9 cellular contexts compared by ENCODE assay signal in genomic region chr13:38417727-38418126, GRCh38.
DNase-seq lines count a peak whose midpoint lies in the region; ATAC-seq lines count a peak whose summit lies in the region.
"Had no signal": no experiment of that assay in that cellular context is flagged by ENCODE, and none has a peak within 500 bp of the region (broad histone marks: within the 10 kb centered on the region; RNA-seq: fewer than 3 reads in every experiment).

No MANE protein-coding gene starts in this region.

- H3K27me3 Mint-ChIP-seq in activated naive CD4-positive, alpha-beta T cell treated with anti-CD3 and anti-CD28 coated beads, Interleukin-2, amount 10 ng/mL, durations not matched to agents 7 days and 5 days = no peaks in the 10 kb centered on the region
- H3K27me3 Mint-ChIP-seq: CD4-positive, CD25-positive, alpha-beta regulatory T cell had no signal

- H3K9me3 Mint-ChIP-seq in activated naive CD4-positive, alpha-beta T cell treated with anti-CD3 and anti-CD28 coated beads, Interleukin-2, amount 10 ng/mL, durations not matched to agents 7 days and 5 days = no peaks in the 10 kb centered on the region

- H3K4me3 Mint-ChIP-seq in activated naive CD4-positive, alpha-beta T cell treated with anti-CD3 and anti-CD28 coated beads, Interleukin-2, amount 10 ng/mL, durations not matched to agents 7 days and 5 days = no peak overlapping the region
- H3K4me3 Mint-ChIP-seq: CD4-positive, CD25-positive, alpha-beta regulatory T cell had no signal

- in situ Hi-C loops in G401 (cut with HindIII; ENCODE audit: low sequenced_read_pairs) = no loop called here

- H3K27ac Mint-ChIP-seq in activated naive CD4-positive, alpha-beta T cell treated with anti-CD3 and anti-CD28 coated beads, Interleukin-2, amount 10 ng/mL, durations not matched to agents 7 days and 5 days = no peak overlapping the region
- H3K27ac Mint-ChIP-seq: CD4-positive, CD25-positive, alpha-beta regulatory T cell had no signal

- ATAC-seq in HG02610 (IDR thresholded peaks at IDR 0.05; ENCODE audit: unreplicated experiment) = peak; percentile 23

- DNase-seq in NCI-H1694 (lab: John Stamatoyannopoulos, UW) (peak; percentile 1), NCI-H1694 treated with DMSO at 0.1 percent for 48 hours (lab: John Stamatoyannopoulos, UW) (no peak), RKO (ENCODE audit: low spot score) (peak; percentile 50), iPS DF 19.7 (ENCODE audit: low read depth, low spot score) (peak; percentile 3), amniotic stem cell (lab: John Stamatoyannopoulos, UW) (no peak), G401 (ENCODE audit: low spot score) (no peak)
- DNase-seq in activated naive CD4-positive, alpha-beta T cell treated with anti-CD3 and anti-CD28 coated beads, Interleukin-2, amount 10 ng/mL, durations not matched to agents 7 days and 5 days = no peak

- peaks cover 6% of the 10 kb centered on the region for H3K4me1 Mint-ChIP-seq in activated naive CD4-positive, alpha-beta T cell treated with anti-CD3 and anti-CD28 coated beads, Interleukin-2, amount 10 ng/mL, durations not matched to agents 7 days and 5 days

- H3K36me3 Mint-ChIP-seq in activated naive CD4-positive, alpha-beta T cell treated with anti-CD3 and anti-CD28 coated beads, Interleukin-2, amount 10 ng/mL, durations not matched to agents 7 days and 5 days = no peaks in the 10 kb centered on the region
- H3K36me3 Mint-ChIP-seq: CD4-positive, CD25-positive, alpha-beta regulatory T cell had no signal

- CTCF ChIA-PET in activated naive CD4-positive, alpha-beta T cell treated with anti-CD3 and anti-CD28 coated beads, Interleukin-2, amount 10 ng/mL, durations not matched to agents 7 days and 5 days (lab: Charles Lee) = no interaction called here

Comparison
In these comparisons a context has a peak if more than half of its experiments do, and no peak if none do; other contexts are left out.
1. DNase-seq: peak in NCI-H1694 (single experiment), RKO (single experiment) and iPS DF 19.7 (single experiment); none in NCI-H1694 treated with DMSO at 0.1 percent for 48 hours (single experiment), amniotic stem cell (single experiment), G401 (single experiment) and activated naive CD4-positive, alpha-beta T cell treated with anti-CD3 and anti-CD28 coated beads, Interleukin-2, amount 10 ng/mL, durations not matched to agents 7 days and 5 days (single experiment).